Comparison of ENCODE assay signal across 14 cellular contexts in genomic region chr1:25702101-25702775, GRCh38.
DNase-seq lines count a peak whose midpoint lies in the region; ATAC-seq and TF ChIP-seq lines count a peak whose summit lies in the region.
"Had no signal": no experiment of that assay in that cellular context is flagged by ENCODE, and none has a peak within 500 bp of the region (broad histone marks: within the 10 kb centered on the region; RNA-seq: fewer than 3 reads in every experiment).

No MANE protein-coding gene starts in this region.

- H3K9me3 Mint-ChIP-seq in CD4-positive, alpha-beta T cell, result no peaks in the 10 kb centered on the region
- H3K9me3 Mint-ChIP-seq: naive B cell had no signal

- H3K4me1 ChIP-seq in HUES48 (ENCODE audit: control insufficient read depth, insufficient read depth, low read length) (peaks cover 51% of the 10 kb centered on the region), osteoblast (ENCODE audit: insufficient read depth, low read length) (peaks cover 26% of the 10 kb centered on the region), hepatocyte (ENCODE audit: insufficient read depth) (peaks cover 21% of the 10 kb centered on the region)

- no peaks in the 10 kb centered on the region for H3K27me3 ChIP-seq in CD4-positive, alpha-beta T cell (ENCODE audit: control insufficient read depth, insufficient read depth, low read length)
- H3K27me3 ChIP-seq in HUES48 (ENCODE audit: control insufficient read depth, insufficient read depth, low read length), result no peaks in the 10 kb centered on the region
- no peaks in the 10 kb centered on the region for H3K27me3 ChIP-seq in osteoblast (ENCODE audit: insufficient read depth, low read length)
- no peaks in the 10 kb centered on the region for H3K27me3 ChIP-seq in hepatocyte

- 86% methylated on average over 11 of the region's 11 CpGs for WGBS in hepatocyte (ENCODE audit: low lambda C conversion rate, missing lambda C conversion rate)

- H3K4me3 ChIP-seq in HUES48 (ENCODE audit: low read depth, low read length) (no peak overlapping the region), fibroblast of the aortic adventitia (ENCODE audit: low read depth, low read length) (no peak overlapping the region), osteoblast (ENCODE audit: insufficient read depth, low read length) (no peak overlapping the region), hepatocyte (no peak overlapping the region)

- no peak overlapping the region for H3K27ac ChIP-seq in CD4-positive, alpha-beta T cell (ENCODE audit: low read depth, low read length)
- H3K27ac ChIP-seq in HUES48 (ENCODE audit: low read depth, low read length), result peak overlapping the region; percentile 22
- H3K27ac ChIP-seq in osteoblast (ENCODE audit: low read depth, low read length), result no peak overlapping the region
- no peak overlapping the region for H3K27ac ChIP-seq in hepatocyte

- H3K36me3 Mint-ChIP-seq in CD4-positive, alpha-beta T cell (ENCODE audit: low read depth), result peaks cover 30% of the 10 kb centered on the region
- H3K36me3 Mint-ChIP-seq: naive B cell had no signal

- ATAC-seq in CD4-positive, alpha-beta T cell (ENCODE audit: poor library complexity), result no peak

- H3K27me3 Mint-ChIP-seq in CD4-positive, alpha-beta T cell, result no peaks in the 10 kb centered on the region

- no peak for TF ChIP-seq CTCF in CD4-positive, alpha-beta T cell (IDR thresholded peaks at IDR 0.05)
- TF ChIP-seq CTCF in fibroblast of the aortic adventitia (IDR thresholded peaks at IDR 0.05; ENCODE audit: insufficient read depth, low read length) (no peak), osteoblast (IDR thresholded peaks at IDR 0.05; ENCODE audit: extremely low read depth, low read depth, low read length) (no peak), hepatocyte (IDR thresholded peaks at IDR 0.05; ENCODE audit: poor library complexity) (no peak)

- H4K20me1 ChIP-seq in osteoblast (ENCODE audit: insufficient read depth, low read length), result no peaks in the 10 kb centered on the region
- H4K20me1 ChIP-seq in hepatocyte (ENCODE audit: insufficient read depth, poor library complexity, severe bottlenecking), result no peaks in the 10 kb centered on the region

- CTCF ChIA-PET in CD4-positive, alpha-beta T cell (lab: Charles Lee), result interaction anchor here (1.0 kb wide), 1 partner anchor 96 kb away, joined by 3 read pairs; no protein-coding TSS in a partner anchor

- H3K4me3 Mint-ChIP-seq in CD4-positive, alpha-beta T cell, result no peak overlapping the region
- H3K4me3 Mint-ChIP-seq: naive B cell had no signal

- H3K27ac Mint-ChIP-seq in CD4-positive, alpha-beta T cell, result peak overlapping the region; percentile 87
- H3K27ac Mint-ChIP-seq: naive B cell had no signal

- no peak overlapping the region for H2AFZ ChIP-seq in osteoblast (ENCODE audit: low read length)
- H2AFZ ChIP-seq in hepatocyte, result no peak overlapping the region

- no peaks in the 10 kb centered on the region for H3K9me3 ChIP-seq in CD4-positive, alpha-beta T cell (ENCODE audit: control insufficient read depth, low read length)
- H3K9me3 ChIP-seq in HUES48 (ENCODE audit: control insufficient read depth, insufficient read depth, low read length), result no peaks in the 10 kb centered on the region
- H3K9me3 ChIP-seq in osteoblast (ENCODE audit: low read depth, low read length), result no peaks in the 10 kb centered on the region
- H3K9me3 ChIP-seq in hepatocyte (ENCODE audit: low read depth), result no peaks in the 10 kb centered on the region

- H3K79me2 ChIP-seq in osteoblast (ENCODE audit: insufficient read depth, low read length) (no peaks in the 10 kb centered on the region), hepatocyte (no peaks in the 10 kb centered on the region)

- no peak overlapping the region for H3K4me2 ChIP-seq in osteoblast (ENCODE audit: insufficient read depth, low read length)
- no peak overlapping the region for H3K4me2 ChIP-seq in hepatocyte

- no peaks in the 10 kb centered on the region for H3K36me3 ChIP-seq in HUES48 (ENCODE audit: control insufficient read depth, insufficient read depth, low read length)
- H3K36me3 ChIP-seq in osteoblast (ENCODE audit: insufficient read depth, low read length), result no peaks in the 10 kb centered on the region
- no peaks in the 10 kb centered on the region for H3K36me3 ChIP-seq in hepatocyte (replicated peaks; ENCODE audit: insufficient read depth, low read depth)

- intact Hi-C loops in CD4-positive, alpha-beta T cell (cut with DNase I, micrococcal nuclease), result loop anchor here in 1 of 2 experiments (5.0 kb wide), 1 partner anchor 65 kb away; no protein-coding TSS in a partner anchor

- H3K9ac ChIP-seq in HUES48 (ENCODE audit: low read depth, low read length), result no peak overlapping the region

- peak in 1 of 10 experiments; percentile 5 for DNase-seq in CD4-positive, alpha-beta T cell
- DNase-seq in fibroblast of the aortic adventitia (ENCODE audit: low read depth) (peak; percentile 44), osteoblast (ENCODE audit: insufficient read length, low spot score, missing footprints) (peak; percentile 88), hepatocyte (ENCODE audit: low spot score) (no peak), NCI-H1048 (lab: John Stamatoyannopoulos, UW) (no peak), pons (ENCODE audit: low spot score) (no peak)
- DNase-seq: activated CD4-positive, CD25-positive, alpha-beta regulatory T cell; caudate nucleus; DMS53; MV-4-11; naive B cell; NCI-H69; SW 1271 had no signal

- POLR2A ChIA-PET in CD4-positive, alpha-beta T cell (lab: Charles Lee), result interaction anchor here (1.2 kb wide), 2 partner anchors 9 to 26 kb away, joined by 3 to 4 read pairs; no protein-coding TSS in a partner anchor

- no peaks in the 10 kb centered on the region for H3K9me2 ChIP-seq in hepatocyte (replicated peaks; ENCODE audit: insufficient read depth)

- peaks cover 74% of the 10 kb centered on the region for H3K4me1 Mint-ChIP-seq in CD4-positive, alpha-beta T cell (ENCODE audit: low read depth)
- H3K4me1 Mint-ChIP-seq: naive B cell had no signal

Comparison
In these comparisons a context has a peak if more than half of its experiments do, and no peak if none do; other contexts are left out.
1. DNase-seq: peak in fibroblast of the aortic adventitia (single experiment) and osteoblast (single experiment); none in hepatocyte (single experiment), NCI-H1048 (single experiment) and pons (single experiment).